8 cellular contexts compared by ENCODE assay signal in the genomic region with DNA sequence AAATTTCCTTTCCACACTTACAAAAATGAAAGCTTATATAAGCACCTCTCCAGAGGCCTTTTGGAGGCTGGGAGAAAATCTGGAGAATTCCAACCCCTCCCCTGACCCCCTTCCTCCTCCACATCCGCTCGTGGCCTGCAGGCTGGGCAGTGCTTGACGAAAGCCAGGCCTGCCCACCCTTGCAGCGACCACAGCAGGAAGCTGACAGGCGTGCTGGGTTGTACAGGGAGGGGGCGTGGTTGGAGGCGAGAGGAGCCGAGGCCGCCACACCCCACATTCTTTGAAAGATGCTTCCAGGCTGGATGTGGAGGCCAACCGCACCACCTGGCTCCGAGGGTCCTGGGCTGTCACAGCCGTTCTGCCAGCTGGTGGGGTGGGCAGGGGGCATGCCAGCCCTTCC. TPM values are rescaled to one million over a fixed set of nuclear protein-coding genes. Genes with fewer than 3 reads are reported as not detected.
A peak's percentile ranks its signal among the peaks of the same experiment; 100 is the strongest.
DNase-seq lines count a peak whose midpoint lies in the region; ATAC-seq, FAIRE-seq and TF ChIP-seq lines count a peak whose summit lies in the region.

No MANE protein-coding gene starts in this region.

- RAD21 ChIA-PET in GM12878 (lab: Charles Lee; ENCODE audit: unreplicated experiment): no interaction called here

- TF ChIP-seq CTCF in BE2C (IDR thresholded peaks at IDR 0.05; ENCODE audit: low read depth, low read length) (no peak), GM12878 (IDR thresholded peaks at IDR 0.05 in 2 of 3, conservative IDR thresholded peaks at IDR 0.05 in 1 of 3; ENCODE audit: control insufficient read depth in 2 of 3, extremely low read depth in 1 of 3, insufficient read depth in 1 of 3, low read depth in 3 of 3, low read length in 3 of 3) (no peak)

- H3K36me3 ChIP-seq in BE2C (no peaks in the 10 kb centered on the region), GM12878 (ENCODE audit: control insufficient read depth in 2 of 2, insufficient read depth in 2 of 2, low read length in 1 of 2) (no peaks in the 10 kb centered on the region)

- no peak overlapping the region for H3K4me2 ChIP-seq in GM12878 (ENCODE audit: control insufficient read depth, insufficient read depth)

- H3K9me3 ChIP-seq in BE2C: no peaks in the 10 kb centered on the region
- no peaks in the 10 kb centered on the region for H3K9me3 ChIP-seq in GM12878 (replicated peaks; ENCODE audit: control insufficient read depth, insufficient read depth, low read length)

- CTCF ChIA-PET in GM12878 (lab: Yijun Ruan, JAX): no interaction called here

- BruUV-seq in GM12878 (replicated peaks; lab: Mats Ljungman, UMichigan): no TSS peak

- no peak overlapping the region for H3K9ac ChIP-seq in GM12878 (ENCODE audit: control insufficient read depth, insufficient read depth, low read length)

- H3K4me3 ChIP-seq in BE2C (ENCODE audit: low read depth, low read length): no peak overlapping the region
- H3K4me3 ChIP-seq in GM12878: no peak overlapping the region

- SMC1A ChIA-PET in GM12878 (lab: Charles Lee; ENCODE audit: uncharacterized antibody, unreplicated experiment): no interaction called here

- no peaks in the 10 kb centered on the region for H3K27me3 ChIP-seq in BE2C
- H3K27me3 ChIP-seq in GM12878 (replicated peaks in 1 of 2; ENCODE audit: control insufficient read depth in 2 of 2, insufficient read depth in 2 of 2, low read length in 1 of 2): no peaks in the 10 kb centered on the region

- DNase-seq in BE2C: peak; percentile 69
- peak; percentile 84 for DNase-seq in NCI-H69 (lab: John Stamatoyannopoulos, UW)
- no peak for DNase-seq in GM12878 (ENCODE audit: low read depth, low spot score)
- DNase-seq in islet precursor cell: peak; percentile 99
- DNase-seq in 8988T: no peak
- DNase-seq in germinal center (ENCODE audit: low spot score): no peak

- no peaks in the 10 kb centered on the region for H3K79me2 ChIP-seq in GM12878 (ENCODE audit: control insufficient read depth, insufficient read depth, low read length)

- H4K20me1 ChIP-seq in GM12878 (ENCODE audit: control insufficient read depth, insufficient read depth): no peaks in the 10 kb centered on the region

- TF ChIP-seq RAD21 in GM12878 (IDR thresholded peaks at IDR 0.05; ENCODE audit: insufficient read depth, low read depth, low read length): no peak

- whole genome bisulfite sequencing in GM12878 (ENCODE audit: insufficient coverage, insufficient replicate concordance, low lambda C conversion rate, missing lambda C conversion rate): 13% methylated on average over 10 of the region's 12 CpGs

- intact Hi-C loops in GM12878 (cut with micrococcal nuclease; ENCODE audit: unreplicated experiment): no loop called here

- POLR2A ChIA-PET in GM12878 (lab: Charles Lee): no interaction called here

- FAIRE-seq in GM12878 (lab: Jason Lieb, UNC): no peak

- no peak for TF ChIP-seq POLR2A in GM12878 (IDR thresholded peaks at IDR 0.05; ENCODE audit: low read depth, low read length)

- in situ Hi-C loops in GM12878 (cut with MboI): no loop called here

- peak; percentile 39; the same call in 1 of the 3 replicates for ATAC-seq in GM12878
- no peak for ATAC-seq in HG02759 (IDR thresholded peaks at IDR 0.05; ENCODE audit: unreplicated experiment)

- H3K27ac ChIP-seq in GM12878 (ENCODE audit: control insufficient read depth, insufficient read depth) (no peak overlapping the region), temporal lobe (ENCODE audit: low read depth, low read length) (peak overlapping the region; percentile 80)

- no peak overlapping the region for H2AFZ ChIP-seq in GM12878 (ENCODE audit: control insufficient read depth, low read depth, low read length)

- TF ChIP-seq EP300 in GM12878 (IDR thresholded peaks at IDR 0.05; ENCODE audit: borderline replicate concordance in 1 of 2, control insufficient read depth in 1 of 2, low read depth in 2 of 2, low read length in 2 of 2): no peak

- H3K4me1 ChIP-seq in BE2C (peaks cover 3% of the 10 kb centered on the region; the same call in 1 of the 2 replicates), GM12878 (ENCODE audit: control insufficient read depth, insufficient read depth, low read length) (peaks cover 30% of the 10 kb centered on the region)

TF ChIP-seq in GM12878, 131 proteins besides CTCF, POLR2A, EP300 and RAD21 (continues in another document):
- TF ChIP-seq NR2F1 (conservative IDR thresholded peaks at IDR 0.05): no peak
- TF ChIP-seq KAT2A (conservative IDR thresholded peaks at IDR 0.05; ENCODE audit: control insufficient read depth, low read depth, low read length): no peak
- TF ChIP-seq RAD51 (IDR thresholded peaks at IDR 0.05): no peak
- TF ChIP-seq, protein P1, sequence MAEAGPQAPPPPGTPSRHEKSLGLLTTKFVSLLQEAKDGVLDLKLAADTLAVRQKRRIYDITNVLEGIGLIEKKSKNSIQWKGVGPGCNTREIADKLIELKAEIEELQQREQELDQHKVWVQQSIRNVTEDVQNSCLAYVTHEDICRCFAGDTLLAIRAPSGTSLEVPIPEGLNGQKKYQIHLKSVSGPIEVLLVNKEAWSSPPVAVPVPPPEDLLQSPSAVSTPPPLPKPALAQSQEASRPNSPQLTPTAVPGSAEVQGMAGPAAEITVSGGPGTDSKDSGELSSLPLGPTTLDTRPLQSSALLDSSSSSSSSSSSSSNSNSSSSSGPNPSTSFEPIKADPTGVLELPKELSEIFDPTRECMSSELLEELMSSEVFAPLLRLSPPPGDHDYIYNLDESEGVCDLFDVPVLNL (IDR thresholded peaks at IDR 0.05; ENCODE audit: low read depth, low read length): no peak
- no peak for TF ChIP-seq BACH1 (IDR thresholded peaks at IDR 0.05; ENCODE audit: borderline replicate concordance)
- TF ChIP-seq ASH2L (IDR thresholded peaks at IDR 0.05; ENCODE audit: borderline replicate concordance, low read depth): no peak
- no peak for TF ChIP-seq LARP7 (IDR thresholded peaks at IDR 0.05)
- TF ChIP-seq, protein P2, sequence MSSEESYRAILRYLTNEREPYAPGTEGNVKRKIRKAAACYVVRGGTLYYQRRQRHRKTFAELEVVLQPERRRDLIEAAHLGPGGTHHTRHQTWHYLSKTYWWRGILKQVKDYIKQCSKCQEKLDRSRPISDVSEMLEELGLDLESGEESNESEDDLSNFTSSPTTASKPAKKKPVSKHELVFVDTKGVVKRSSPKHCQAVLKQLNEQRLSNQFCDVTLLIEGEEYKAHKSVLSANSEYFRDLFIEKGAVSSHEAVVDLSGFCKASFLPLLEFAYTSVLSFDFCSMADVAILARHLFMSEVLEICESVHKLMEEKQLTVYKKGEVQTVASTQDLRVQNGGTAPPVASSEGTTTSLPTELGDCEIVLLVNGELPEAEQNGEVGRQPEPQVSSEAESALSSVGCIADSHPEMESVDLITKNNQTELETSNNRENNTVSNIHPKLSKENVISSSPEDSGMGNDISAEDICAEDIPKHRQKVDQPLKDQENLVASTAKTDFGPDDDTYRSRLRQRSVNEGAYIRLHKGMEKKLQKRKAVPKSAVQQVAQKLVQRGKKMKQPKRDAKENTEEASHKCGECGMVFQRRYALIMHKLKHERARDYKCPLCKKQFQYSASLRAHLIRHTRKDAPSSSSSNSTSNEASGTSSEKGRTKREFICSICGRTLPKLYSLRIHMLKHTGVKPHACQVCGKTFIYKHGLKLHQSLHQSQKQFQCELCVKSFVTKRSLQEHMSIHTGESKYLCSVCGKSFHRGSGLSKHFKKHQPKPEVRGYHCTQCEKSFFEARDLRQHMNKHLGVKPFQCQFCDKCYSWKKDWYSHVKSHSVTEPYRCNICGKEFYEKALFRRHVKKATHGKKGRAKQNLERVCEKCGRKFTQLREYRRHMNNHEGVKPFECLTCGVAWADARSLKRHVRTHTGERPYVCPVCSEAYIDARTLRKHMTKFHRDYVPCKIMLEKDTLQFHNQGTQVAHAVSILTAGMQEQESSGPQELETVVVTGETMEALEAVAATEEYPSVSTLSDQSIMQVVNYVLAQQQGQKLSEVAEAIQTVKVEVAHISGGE (CRISPR knock-in tag; IDR thresholded peaks at IDR 0.05): no peak
- TF ChIP-seq, protein P3, sequence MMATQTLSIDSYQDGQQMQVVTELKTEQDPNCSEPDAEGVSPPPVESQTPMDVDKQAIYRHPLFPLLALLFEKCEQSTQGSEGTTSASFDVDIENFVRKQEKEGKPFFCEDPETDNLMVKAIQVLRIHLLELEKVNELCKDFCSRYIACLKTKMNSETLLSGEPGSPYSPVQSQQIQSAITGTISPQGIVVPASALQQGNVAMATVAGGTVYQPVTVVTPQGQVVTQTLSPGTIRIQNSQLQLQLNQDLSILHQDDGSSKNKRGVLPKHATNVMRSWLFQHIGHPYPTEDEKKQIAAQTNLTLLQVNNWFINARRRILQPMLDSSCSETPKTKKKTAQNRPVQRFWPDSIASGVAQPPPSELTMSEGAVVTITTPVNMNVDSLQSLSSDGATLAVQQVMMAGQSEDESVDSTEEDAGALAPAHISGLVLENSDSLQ (IDR thresholded peaks at IDR 0.05): no peak
- TF ChIP-seq BHLHE40 (IDR thresholded peaks at IDR 0.05; ENCODE audit: borderline replicate concordance in 1 of 2, low read depth in 2 of 2, low read length in 1 of 2): no peak
- no peak for TF ChIP-seq CREM (IDR thresholded peaks at IDR 0.05; ENCODE audit: low read depth)
- TF ChIP-seq RUNX3 (IDR thresholded peaks at IDR 0.05; ENCODE audit: low read length): no peak
- no peak for TF ChIP-seq MEF2B (IDR thresholded peaks at IDR 0.05; ENCODE audit: partially characterized antibody, poor library complexity, severe bottlenecking)

RNA-seq across cellular contexts. Expression of a gene that starts 47.8 kb away (rescaled TPM):
- 38.6 TPM for polyA plus RNA-seq in BE2C (2012; ENCODE audit: insufficient read depth, insufficient read length, low read depth)
- 1.3 and 1.4 TPM in 2 replicates for total RNA-seq in GM12878 (2013; cell fraction: nucleolus; rRNA removed)
- total RNA-seq in GM12878 (2014; rRNA removed): 1.4 and 1.7 TPM in 2 replicates
- 0.09 and 0.14 TPM in 2 replicates for total RNA-seq in GM12878 (2014; rRNA removed; fragmentation: Illumina TruSeq; extraction: Trizol)
- 1.2 TPM in 2 replicates for total RNA-seq in GM12878 (2021)
- not detected for polyA plus RNA-seq in GM12878 (2011; ENCODE audit: low read depth)
- 0.35 and 0.52 TPM in 2 replicates for polyA plus RNA-seq in GM12878 (2011; rRNA removed)
- polyA plus RNA-seq in GM12878 (2011; cell fraction: cytosol; rRNA removed): 0.49 and 0.57 TPM in 2 replicates
- 1.2 and 1.7 TPM in 2 replicates for polyA plus RNA-seq in GM12878 (2011; cell fraction: nucleus; rRNA removed)
- 0.22 and 0.31 TPM in 2 replicates for polyA plus RNA-seq in GM12878 (2012)
- polyA plus RNA-seq in GM12878 (2014; fragmentation: Illumina TruSeq; extraction: Trizol): 0.04 TPM in 1 of 2 replicates, not detected in the other
- under 1 TPM; 0.08 to 0.13 TPM for polyA plus RNA-seq in GM12878 (2014; fragmentation: Nextera tagmentation; extraction: Ambion mirVana)
- 0.67 and 1.2 TPM in 2 replicates for polyA plus RNA-seq in GM12878 (2014; rRNA removed)
- polyA plus RNA-seq in GM12878 (2016; fragmentation: Nextera tagmentation; extraction: Ambion mirVana): under 1 TPM; 0.13 to 0.20 TPM
- polyA minus RNA-seq in GM12878 (2011; rRNA and poly(A)+ RNA removed): 0.15 and 0.36 TPM in 2 replicates
- polyA minus RNA-seq in GM12878 (2011; cell fraction: cytosol; rRNA and poly(A)+ RNA removed): 0.83 and 0.94 TPM in 2 replicates
- polyA minus RNA-seq in GM12878 (2011; cell fraction: nucleus; rRNA and poly(A)+ RNA removed): 2.7 and 4.0 TPM in 2 replicates
- total RNA-seq in temporal lobe: 20.2 TPM

Comparison
In these comparisons a context has a peak if more than half of its experiments do, and no peak if none do; other contexts are left out.
1. DNase-seq: peak in BE2C (single experiment), NCI-H69 (single experiment) and islet precursor cell (single experiment); none in GM12878 (single experiment), 8988T (single experiment) and germinal center (single experiment).